Comparison of ENCODE assay signal across 27 cellular contexts in the genomic region with DNA sequence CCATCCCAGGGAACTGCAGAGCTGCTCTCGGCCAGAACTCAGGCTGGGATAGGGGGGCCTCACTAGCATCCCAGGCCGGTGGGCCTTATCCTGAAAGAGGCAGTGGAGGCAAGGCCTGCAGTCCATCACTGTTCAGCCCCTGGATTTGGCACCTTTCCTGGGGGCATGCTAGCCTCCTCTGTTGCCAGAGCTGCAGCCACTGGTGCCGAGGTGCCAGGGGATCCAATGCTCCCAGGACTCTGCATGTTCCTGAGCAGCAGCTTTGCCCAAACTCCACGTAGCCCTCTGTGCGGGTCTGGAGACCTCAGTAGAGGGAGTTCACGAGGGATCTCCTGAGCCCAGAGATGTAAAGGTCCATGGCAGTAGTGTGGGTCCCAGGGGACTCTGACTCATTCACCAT.
"Had no signal": no experiment of that assay in that cellular context is flagged by ENCODE, and none has a peak within 500 bp of the region (broad histone marks: within the 10 kb centered on the region; RNA-seq: fewer than 3 reads in every experiment).

No MANE protein-coding gene starts in this region.

- H3K9ac ChIP-seq: neural progenitor cell had no signal

- H3K9me3 ChIP-seq: pancreas, prostate gland, right atrium auricular region, right lobe of liver, sigmoid colon, suprapubic skin, testis, tibial artery, transverse colon, upper lobe of right lung, uterus had no signal

- H3K4me3 ChIP-seq: neural progenitor cell, pancreas, prostate gland, right atrium auricular region, right lobe of liver, sigmoid colon, suprapubic skin, testis, tibial artery, transverse colon, upper lobe of right lung, uterus had no signal

- FAIRE-seq: pancreas, small intestine had no signal

- ATAC-seq: naive thymus-derived CD4-positive, alpha-beta T cell; natural killer cell; pancreas; right lobe of liver; stimulated activated memory B cell treated with anti-CD40 and anti-IgM and Interleukin-4, amounts not matched to agents 10 μg/mL and 1 μg/mL and 100 μg/mL, for 72 hours; stimulated activated naive CD8-positive, alpha-beta T cell treated with anti-CD3 and anti-CD28 coated beads, Interleukin-15, amount 100 ng/mL, for 72 hours; stimulated activated naive CD8-positive, alpha-beta T cell treated with anti-CD3 and anti-CD28 coated beads, Interleukin-15, Interleukin-2, amounts not matched to agents 100 U/mL and 50 U/mL, for 24 hours; upper lobe of right lung had no signal

- H3K27me3 ChIP-seq: neural progenitor cell, pancreas, right lobe of liver, sigmoid colon, suprapubic skin, testis, tibial artery, transverse colon, upper lobe of right lung had no signal

- H3K36me3 ChIP-seq: neural progenitor cell, pancreas, prostate gland, right atrium auricular region, right lobe of liver, sigmoid colon, suprapubic skin, tibial artery, transverse colon, upper lobe of right lung, uterus had no signal

- H3K4me1 ChIP-seq: pancreas, prostate gland, right atrium auricular region, right lobe of liver, sigmoid colon, suprapubic skin, testis, tibial artery, transverse colon, upper lobe of right lung, uterus had no signal

- DNase-seq: naive thymus-derived CD4-positive, alpha-beta T cell; natural killer cell; occipital lobe; retina; right lobe of liver; sigmoid colon; small intestine; stimulated activated CD4-positive, alpha-beta T cell treated with anti-CD3 and anti-CD28 coated beads, Interleukin-12 subunit alpha, Interleukin-12 subunit beta, amount 100 ng/mL, for 4 hours; stimulated activated CD4-positive, alpha-beta T cell treated with anti-CD3 and anti-CD28 coated beads, Interleukin-1b, Interleukin-23, amount 100 ng/mL, for 48 hours; stimulated activated CD4-positive, alpha-beta T cell treated with anti-CD3 and anti-CD28 coated beads, Interleukin-4, amount 100 ng/mL, for 1 hour; stimulated activated CD4-positive, alpha-beta T cell treated with anti-CD3 and anti-CD28 coated beads, Interleukin-4, amount 100 ng/mL, for 4 hours; stimulated activated CD8-positive, alpha-beta memory T cell treated with anti-CD3 and anti-CD28 coated beads, Interleukin-4, amount 100 ng/mL, for 48 hours; stimulated activated naive CD4-positive, alpha-beta T cell; stimulated activated naive CD8-positive, alpha-beta T cell treated with anti-CD3 and anti-CD28 coated beads, Interleukin-15, amount 100 ng/mL, for 72 hours; stimulated activated naive CD8-positive, alpha-beta T cell treated with anti-CD3 and anti-CD28 coated beads, Interleukin-15, Interleukin-2, amounts not matched to agents 100 U/mL and 50 U/mL, for 24 hours; substantia nigra; testis; tibial artery; transverse colon; upper lobe of right lung; uterus had no signal

- H2AFZ ChIP-seq: neural progenitor cell had no signal

- H3K27ac ChIP-seq: neural progenitor cell, pancreas, prostate gland, right atrium auricular region, right lobe of liver, sigmoid colon, suprapubic skin, testis, tibial artery, transverse colon, upper lobe of right lung, uterus had no signal

- H3K4me2 ChIP-seq: neural progenitor cell had no signal
